8 cellular contexts compared by ENCODE assay signal in genomic region chr3:149339931-149340309, GRCh38. TPM values are rescaled to one million over a fixed set of nuclear protein-coding genes. Genes with fewer than 3 reads are reported as not detected.
DNase-seq lines count a peak whose midpoint lies in the region; ATAC-seq and TF ChIP-seq lines count a peak whose summit lies in the region.

No MANE protein-coding gene starts in this region.

- H3K36me3 ChIP-seq in OCI-LY3 (replicated peaks; ENCODE audit: low read depth, low read length) (no peaks in the 10 kb centered on the region), esophagus (ENCODE audit: control insufficient read depth in 2 of 2, insufficient read depth in 2 of 2, low read length in 1 of 2) (no peaks in the 10 kb centered on the region)
- no peaks in the 10 kb centered on the region for H3K36me3 ChIP-seq in naive thymus-derived CD4-positive, alpha-beta T cell (ENCODE audit: control insufficient read depth in 2 of 3, insufficient read depth in 3 of 3, low read length in 3 of 3)

- CTCF ChIA-PET in naive thymus-derived CD4-positive, alpha-beta T cell (lab: Charles Lee) = no interaction called here

- H3K27ac Mint-ChIP-seq in naive thymus-derived CD4-positive, alpha-beta T cell = no peak overlapping the region

- whole genome bisulfite sequencing in esophagus, 2 donors = 6 to 9% methylated on average over 5 of the region's 5 CpGs

- no peaks in the 10 kb centered on the region for H3K36me3 Mint-ChIP-seq in naive thymus-derived CD4-positive, alpha-beta T cell

- 0 out of 2 replicates have a peak overlapping the region, but pooled peaks have one; percentile 21 for H2AFZ ChIP-seq in OCI-LY3 (ENCODE audit: low read depth, low read length)

- H3K4me2 ChIP-seq in OCI-LY3 (ENCODE audit: low read length) = no peak overlapping the region

- H3K4me3 ChIP-seq in OCI-LY3 (ENCODE audit: low read length) (no peak overlapping the region), esophagus (ENCODE audit: low read depth in 1 of 2, low read length in 2 of 2) (no peak overlapping the region)
- H3K4me3 ChIP-seq in naive thymus-derived CD4-positive, alpha-beta T cell (ENCODE audit: low read length) = no peak overlapping the region

- H4K20me1 ChIP-seq in OCI-LY3 (ENCODE audit: insufficient read depth, low read length) = no peaks in the 10 kb centered on the region

- no peak overlapping the region for H3K4me3 Mint-ChIP-seq in naive thymus-derived CD4-positive, alpha-beta T cell

- ATAC-seq in naive thymus-derived CD4-positive, alpha-beta T cell = peak; percentile 54
- no peak for ATAC-seq in HG02884 (IDR thresholded peaks at IDR 0.05; ENCODE audit: unreplicated experiment)
- no peak for ATAC-seq in GM21619 (IDR thresholded peaks at IDR 0.05; ENCODE audit: unreplicated experiment)

- no peaks in the 10 kb centered on the region for H3K79me2 ChIP-seq in OCI-LY3 (ENCODE audit: low read length)

- TF ChIP-seq CTCF in OCI-LY3 (IDR thresholded peaks at IDR 0.05; ENCODE audit: low read depth, low read length) = no peak

- peaks cover 50% of the 10 kb centered on the region for H3K27me3 ChIP-seq in OCI-LY3 (ENCODE audit: low read depth, low read length)
- no peaks in the 10 kb centered on the region for H3K27me3 ChIP-seq in esophagus (ENCODE audit: control insufficient read depth in 1 of 2, insufficient read depth in 2 of 2, low read length in 2 of 2)
- no peaks in the 10 kb centered on the region for H3K27me3 ChIP-seq in naive thymus-derived CD4-positive, alpha-beta T cell (ENCODE audit: control insufficient read depth in 2 of 2, insufficient read depth in 2 of 2, low read length in 2 of 2)

- H3K4me1 Mint-ChIP-seq in naive thymus-derived CD4-positive, alpha-beta T cell = peaks cover 0 to 3% (median 0%) of the 10 kb centered on the region in 7 donors

- no peaks in the 10 kb centered on the region for H3K9me3 ChIP-seq in OCI-LY3 (ENCODE audit: insufficient read depth, low read length)
- no peaks in the 10 kb centered on the region for H3K9me3 ChIP-seq in esophagus (ENCODE audit: control insufficient read depth in 2 of 2, insufficient read depth in 1 of 2, low read depth in 1 of 2, low read length in 1 of 2)
- H3K9me3 ChIP-seq in naive thymus-derived CD4-positive, alpha-beta T cell (ENCODE audit: control insufficient read depth in 2 of 3, low read length in 3 of 3) = no peaks in the 10 kb centered on the region

- POLR2A ChIA-PET in naive thymus-derived CD4-positive, alpha-beta T cell (lab: Charles Lee) = no interaction called here

- H3K27me3 Mint-ChIP-seq in naive thymus-derived CD4-positive, alpha-beta T cell = peaks cover 16 to 25% (median 23%) of the 10 kb centered on the region in 5 donors

- peak; percentile 90 for DNase-seq in GM04503 (ENCODE audit: low read depth)
- no peak for DNase-seq in naive thymus-derived CD4-positive, alpha-beta T cell
- no peak for DNase-seq in activated T-cell treated with anti-CD3 and anti-CD28 coated beads for 4 hours
- no peak for DNase-seq in NCI-H524 treated with DMSO at 0.1 percent for 48 hours (lab: John Stamatoyannopoulos, UW)

- H3K9me3 Mint-ChIP-seq in naive thymus-derived CD4-positive, alpha-beta T cell = peaks cover 0 to 3% (median 0%) of the 10 kb centered on the region in 11 donors

- no peak overlapping the region for H3K27ac ChIP-seq in OCI-LY3 (ENCODE audit: low read length)
- H3K27ac ChIP-seq in esophagus (ENCODE audit: low read depth in 2 of 2, low read length in 1 of 2) = peak overlapping the region; percentile 2 to 64
- no peak overlapping the region for H3K27ac ChIP-seq in naive thymus-derived CD4-positive, alpha-beta T cell (ENCODE audit: low read depth, low read length)

- intact Hi-C loops in naive thymus-derived CD4-positive, alpha-beta T cell (cut with micrococcal nuclease) = no loop called here

- no peaks in the 10 kb centered on the region for H3K4me1 ChIP-seq in OCI-LY3 (ENCODE audit: low read length)
- peaks cover 0 to 3% of the 10 kb centered on the region in 2 donors for H3K4me1 ChIP-seq in esophagus (ENCODE audit: control insufficient read depth in 2 of 2, insufficient read depth in 2 of 2, low read length in 1 of 2)
- H3K4me1 ChIP-seq in naive thymus-derived CD4-positive, alpha-beta T cell (ENCODE audit: control insufficient read depth in 2 of 2, insufficient read depth in 2 of 2, low read length in 2 of 2) = no peaks in the 10 kb centered on the region

- no peak overlapping the region for H3K9ac ChIP-seq in OCI-LY3 (ENCODE audit: low read length)

RNA-seq across cellular contexts. Expression of gene TM4SF18, which starts 6.5 kb away (rescaled TPM):
- 1 to 10 TPM in 1 of 2 donors, under 1 TPM in 1; 0.53 to 1.2 TPM for polyA plus RNA-seq in esophagus
- total RNA-seq in naive thymus-derived CD4-positive, alpha-beta T cell = not detected
- not detected for polyA plus RNA-seq in naive thymus-derived CD4-positive, alpha-beta T cell

RNA-seq across cellular contexts. Expression of gene TM4SF1, which starts 37.5 kb away (rescaled TPM):
- polyA plus RNA-seq in esophagus = 100 to 1,000 TPM; 127 to 172 TPM
- total RNA-seq in naive thymus-derived CD4-positive, alpha-beta T cell = not detected
- polyA plus RNA-seq in naive thymus-derived CD4-positive, alpha-beta T cell = not detected

Comparison
In these comparisons a context has a peak if more than half of its experiments do, and no peak if none do; other contexts are left out.
1. H3K27ac ChIP-seq: peak in esophagus (2 of 2); none in OCI-LY3 (single experiment) and naive thymus-derived CD4-positive, alpha-beta T cell (single experiment).
2. RNA of gene TM4SF1, which starts 37.5 kb away (polyA plus RNA-seq): 127 to 172 TPM in esophagus; not detected in naive thymus-derived CD4-positive, alpha-beta T cell; every median in the first group is over 100 times any median in the second.